Comparison of ENCODE assay signal across 8 cellular contexts in genomic region chr9:127918201-127919107, GRCh38. TPM values are rescaled to one million over a fixed set of nuclear protein-coding genes. Genes with fewer than 3 reads are reported as not detected.
DNase-seq lines count a peak whose midpoint lies in the region; ATAC-seq and TF ChIP-seq lines count a peak whose summit lies in the region.

No MANE protein-coding gene starts in this region.

- H3K27ac Mint-ChIP-seq in Calu3 (ENCODE audit: unreplicated experiment): peak overlapping the region; percentile 92
- peak overlapping the region in 2 of 3 experiments; percentile 14 to 27 for H3K27ac Mint-ChIP-seq in nephron

- no peak for ATAC-seq in HG02588 (IDR thresholded peaks at IDR 0.05; ENCODE audit: unreplicated experiment)

- no TSS peak for BruUV-seq in Calu3 (replicated peaks; lab: Mats Ljungman, UMichigan)

- H3K9me3 Mint-ChIP-seq in Calu3 (ENCODE audit: low read depth, unreplicated experiment) (no peaks in the 10 kb centered on the region), nephron (no peaks in the 10 kb centered on the region)

- peak overlapping the region; percentile 24 for H3K9ac ChIP-seq in Loucy (ENCODE audit: low read depth, low read length, poor library complexity, severe bottlenecking)

- H3K27me3 ChIP-seq in Loucy (ENCODE audit: insufficient read depth, low read length, poor library complexity, severe bottlenecking): no peaks in the 10 kb centered on the region

- no peaks in the 10 kb centered on the region for H3K9me2 ChIP-seq in Loucy (replicated peaks; ENCODE audit: low read depth, low read length)

- H3K36me3 Mint-ChIP-seq in Calu3 (ENCODE audit: insufficient read depth, unreplicated experiment) (peaks cover 14% of the 10 kb centered on the region), nephron (ENCODE audit: low read depth) (no peaks in the 10 kb centered on the region)

- no peak overlapping the region for H2AFZ ChIP-seq in Loucy (ENCODE audit: low read length)

- DNase-seq in Calu3: no peak
- DNase-seq in choroid plexus epithelial cell (ENCODE audit: low read depth): peak; percentile 48
- no peak for DNase-seq in NCI-H1105 treated with DMSO at 0.1 percent for 48 hours (lab: John Stamatoyannopoulos, UW)
- no peak for DNase-seq in DMS153 (lab: John Stamatoyannopoulos, UW)
- no peak for DNase-seq in SKM-1 treated with dmso at 0.1 percent for 144 hours (lab: John Stamatoyannopoulos, UW; ENCODE audit: unreplicated experiment)

- intact Hi-C loops in Calu3 (cut with micrococcal nuclease; ENCODE audit: unreplicated experiment): no loop called here

- H3K27me3 Mint-ChIP-seq in Calu3 (ENCODE audit: unreplicated experiment) (no peaks in the 10 kb centered on the region), nephron (ENCODE audit: low read depth) (peaks cover 23% of the 10 kb centered on the region)

- H3K4me3 Mint-ChIP-seq in Calu3 (ENCODE audit: low read depth, unreplicated experiment) (peak overlapping the region; percentile 36), nephron (peak overlapping the region; percentile 37 to 59 (median 56))

- H3K9me3 ChIP-seq in Loucy (ENCODE audit: insufficient read depth, low read depth, low read length): no peaks in the 10 kb centered on the region

- peak overlapping the region; percentile 86 for H3K4me2 ChIP-seq in Loucy (ENCODE audit: low read depth, low read length, poor library complexity, severe bottlenecking)

- no peaks in the 10 kb centered on the region for H3F3A ChIP-seq in Loucy (ENCODE audit: low read depth)

- H3K36me3 ChIP-seq in Loucy (ENCODE audit: insufficient read depth, low read length): no peaks in the 10 kb centered on the region

- no peak overlapping the region for H3K4me3 ChIP-seq in Loucy (ENCODE audit: low read length, poor library complexity, severe bottlenecking)
- no peak overlapping the region for H3K4me3 ChIP-seq in choroid plexus epithelial cell (ENCODE audit: low read depth, low read length)

- CTCF ChIA-PET in Calu3 (lab: Charles Lee): no interaction called here

- H4K20me1 ChIP-seq in Loucy (ENCODE audit: insufficient read depth, low read length, poor library complexity, severe bottlenecking): no peaks in the 10 kb centered on the region

- peaks cover 31% of the 10 kb centered on the region for H3K4me1 ChIP-seq in Loucy (ENCODE audit: insufficient read depth, low read length, poor library complexity, severe bottlenecking)

- H3K4me1 Mint-ChIP-seq in Calu3 (ENCODE audit: low read depth, unreplicated experiment): peaks cover 13% of the 10 kb centered on the region
- peaks cover 14% of the 10 kb centered on the region for H3K4me1 Mint-ChIP-seq in nephron

- TF ChIP-seq CTCF in Calu3 (IDR thresholded peaks at IDR 0.05; ENCODE audit: unreplicated experiment): no peak
- TF ChIP-seq CTCF in Loucy (conservative IDR thresholded peaks at IDR 0.05; ENCODE audit: low read length): peak; percentile 60
- TF ChIP-seq CTCF in choroid plexus epithelial cell (conservative IDR thresholded peaks at IDR 0.05; ENCODE audit: low read depth, low read length): peak; percentile 16
- no peak for TF ChIP-seq CTCF in nephron (IDR thresholded peaks at IDR 0.05; ENCODE audit: unreplicated experiment in 3 of 3)

- no peaks in the 10 kb centered on the region for H3K79me2 ChIP-seq in Loucy (ENCODE audit: insufficient read depth, low read length)

RNA-seq across cellular contexts. Expression of gene ST6GALNAC4, which starts 1.6 kb away (rescaled TPM):
- total RNA-seq in Calu3 (2022): 11.8 and 12.8 TPM in 2 replicates

RNA-seq across cellular contexts. Expression of gene PIP5KL1, which starts 12.1 kb away (rescaled TPM):
- total RNA-seq in Calu3 (2022): 0.17 and 1.1 TPM in 2 replicates

RNA-seq across cellular contexts. Expression of gene ST6GALNAC6, which starts 19.1 kb away (rescaled TPM):
- 9.1 and 12.1 TPM in 2 replicates for total RNA-seq in Calu3 (2022)

RNA-seq across cellular contexts. Expression of gene DPM2, which starts 19.2 kb away (rescaled TPM):
- total RNA-seq in Calu3 (2022): 31.5 and 39.9 TPM in 2 replicates

RNA-seq across cellular contexts. Expression of gene AK1, which starts 41.0 kb away (rescaled TPM):
- 12.2 and 15.6 TPM in 2 replicates for total RNA-seq in Calu3 (2022)

Comparison
In these comparisons a context has a peak if more than half of its experiments do, and no peak if none do; other contexts are left out.
1. CTCF ChIP-seq: peak in Loucy (single experiment) and choroid plexus epithelial cell (single experiment); none in Calu3 (single experiment) and nephron (0 of 3).